9 cellular contexts compared by ENCODE assay signal in genomic region chr21:29293495-29293894, GRCh38.
DNase-seq lines count a peak whose midpoint lies in the region; ATAC-seq, FAIRE-seq and TF ChIP-seq lines count a peak whose summit lies in the region.
"Had no signal": no experiment of that assay in that cellular context is flagged by ENCODE, and none has a peak within 500 bp of the region (broad histone marks: within the 10 kb centered on the region; RNA-seq: fewer than 3 reads in every experiment).

No MANE protein-coding gene starts in this region.

- FAIRE-seq in H54 (lab: Jason Lieb, UNC), result no peak

- DNase-seq in KBM-7 (peak; percentile 62), RKO (ENCODE audit: low spot score) (no peak), RWPE1 (ENCODE audit: low spot score) (no peak), LoVo (ENCODE audit: low spot score) (no peak), H54 (ENCODE audit: insufficient read length, low spot score) (no peak)
- DNase-seq: NCI-H2029 treated with DMSO at 0.1 percent for 48 hours had no signal

- H3K27ac ChIP-seq in neutrophil (peak overlapping the region; percentile 44), RWPE1 (no peak overlapping the region)

- no peaks in the 10 kb centered on the region for H3K36me3 ChIP-seq in neutrophil

- in situ Hi-C loops in KBM-7 (cut with MboI; ENCODE audit: low pct_unique_long_range_greater_than_20kb, low sequenced_read_pairs), result no loop called here

- H3K9me3 ChIP-seq in neutrophil, result no peaks in the 10 kb centered on the region

- no peak overlapping the region for H3K4me3 ChIP-seq in neutrophil (ENCODE audit: low read depth in 1 of 2, low read length in 1 of 2)

- no peak for TF ChIP-seq POLR2A in H54 (IDR thresholded peaks at IDR 0.05; ENCODE audit: low read depth, low read length)

- TF ChIP-seq CTCF in neutrophil (IDR thresholded peaks at IDR 0.05), result no peak
- TF ChIP-seq CTCF in RWPE1 (conservative IDR thresholded peaks at IDR 0.05; ENCODE audit: low read depth), result no peak

- POLR2A ChIA-PET in RWPE1 (lab: Yijun Ruan, JAX; ENCODE audit: low non-redundant PET), result no interaction called here

- CTCF ChIA-PET in RWPE1 (lab: Yijun Ruan, JAX), result no interaction called here

- no peaks in the 10 kb centered on the region for H3K27me3 ChIP-seq in neutrophil

- H3K4me1 ChIP-seq in neutrophil (ENCODE audit: control insufficient read depth in 1 of 2, insufficient read depth in 1 of 2, low read depth in 1 of 2, low read length in 1 of 2), result peaks cover 10 to 12% of the 10 kb centered on the region in 2 experiments

- peak; percentile 80 for ATAC-seq in GM19025 (IDR thresholded peaks at IDR 0.05; ENCODE audit: low read depth, unreplicated experiment)
- peak; percentile 88 for ATAC-seq in HG02678 (IDR thresholded peaks at IDR 0.05; ENCODE audit: unreplicated experiment)
